10 cellular contexts compared by ENCODE assay signal in the genomic region with DNA sequence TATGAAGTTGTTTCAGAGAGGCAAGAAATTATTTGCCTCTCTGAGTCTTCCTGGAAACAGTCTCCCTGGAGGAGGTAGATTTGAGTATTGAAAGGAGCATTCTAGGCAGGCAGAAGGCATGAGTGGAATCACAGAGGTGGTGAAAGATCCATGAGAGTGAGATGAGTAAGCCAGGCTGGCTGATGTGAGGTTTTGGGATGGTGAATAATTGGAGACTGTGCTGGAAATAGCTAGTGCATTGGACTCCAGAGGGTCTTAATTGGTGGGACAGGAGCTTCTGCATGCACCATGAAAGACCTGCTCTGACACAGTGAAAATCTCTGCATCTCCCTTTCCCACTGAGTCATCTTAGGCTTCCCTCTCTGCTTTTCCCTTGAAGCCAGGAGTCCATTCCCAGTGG. TPM values are rescaled to one million over a fixed set of nuclear protein-coding genes. Genes with fewer than 3 reads are reported as not detected.
A peak's percentile ranks its signal among the peaks of the same experiment; 100 is the strongest.
DNase-seq lines count a peak whose midpoint lies in the region; ATAC-seq, FAIRE-seq and TF ChIP-seq lines count a peak whose summit lies in the region.
"Had no signal": no experiment of that assay in that cellular context is flagged by ENCODE, and none has a peak within 500 bp of the region (broad histone marks: within the 10 kb centered on the region; RNA-seq: fewer than 3 reads in every experiment).

No MANE protein-coding gene starts in this region.

- no peak for DNase-seq in A549 (ENCODE audit: low read depth in 1 of 2, low spot score in 1 of 2)
- DNase-seq in amniotic epithelial cell (ENCODE audit: low read depth): peak; percentile 82
- no peak for DNase-seq in left lung
- DNase-seq in NCI-H2196 treated with DMSO at 0.1 percent for 48 hours (lab: John Stamatoyannopoulos, UW; ENCODE audit: unreplicated experiment): no peak
- DNase-seq in stimulated activated CD4-positive, alpha-beta T cell treated with anti-CD3 and anti-CD28 coated beads, Interleukin-4, amount 100 ng/mL, for 4 hours: no peak
- DNase-seq in activated gamma-delta T cell (lab: John Stamatoyannopoulos, UW): no peak
- no peak for DNase-seq in tibial artery
- DNase-seq: NCI-H1930; stimulated activated CD4-positive, alpha-beta T cell treated with anti-CD3 and anti-CD28 coated beads, Interleukin-2, amount 100 ng/mL, for 48 hours had no signal

- H3K36me3 ChIP-seq in HEK293 (ENCODE audit: control insufficient read depth in 2 of 2, insufficient read depth in 1 of 2, low read length in 2 of 2) (no peaks in the 10 kb centered on the region), left lung (no peaks in the 10 kb centered on the region), tibial artery (no peaks in the 10 kb centered on the region)

- no peak for TF ChIP-seq RAD21 in A549 (conservative IDR thresholded peaks at IDR 0.05 in 1 of 2, IDR thresholded peaks at IDR 0.05 in 1 of 2)

- ATAC-seq in A549 (peak; percentile 54 to 55; a peak in 4 of 6 replicates), left lung (peak; percentile 37)

- CTCF ChIA-PET in A549 (lab: Yijun Ruan, JAX) (interaction anchor here (0.6 to 2.0 kb wide), 7 partner anchors 19 to 266 kb away, joined by 3 to 6 read pairs (median 3); no protein-coding TSS in a partner anchor), HEK293 (lab: Yijun Ruan, JAX) (interaction anchor here (0.8 to 0.9 kb wide), 2 partner anchors 20 to 185 kb away, joined by 3 to 4 read pairs; no protein-coding TSS in a partner anchor)

- no peak overlapping the region for H3K4me2 ChIP-seq in A549

- H3K27me3 ChIP-seq in left lung (no peaks in the 10 kb centered on the region), tibial artery (no peaks in the 10 kb centered on the region)

- POLR2A ChIA-PET in A549 (lab: Yijun Ruan, JAX) (no interaction called here), HEK293 (lab: Yijun Ruan, JAX) (no interaction called here)

- H3K4me3 ChIP-seq in A549 (no peak overlapping the region), HEK293 (ENCODE audit: low read depth, low read length) (no peak overlapping the region), left lung (no peak overlapping the region), tibial artery (no peak overlapping the region)

- TF ChIP-seq POLR2A in A549 (IDR thresholded peaks at IDR 0.05; ENCODE audit: low read length): no peak

- no peak for TF ChIP-seq EP300 in A549 (IDR thresholded peaks at IDR 0.05)

- H3K4me1 ChIP-seq in A549 (peaks cover 10% of the 10 kb centered on the region; the same call in 1 of the 3 replicates), HEK293 (ENCODE audit: control insufficient read depth, insufficient read depth, low read length) (no peaks in the 10 kb centered on the region), left lung (peaks cover 1 to 30% of the 10 kb centered on the region in 2 donors), tibial artery (peaks cover 0 to 20% (median 13%) of the 10 kb centered on the region in 4 donors)

- no peaks in the 10 kb centered on the region for H3K9me3 ChIP-seq in A549
- no peaks in the 10 kb centered on the region for H3K9me3 ChIP-seq in HEK293 (ENCODE audit: control insufficient read depth, insufficient read depth, low read depth, low read length)
- H3K9me3 ChIP-seq in left lung: no peaks in the 10 kb centered on the region
- H3K9me3 ChIP-seq in tibial artery: no peaks in the 10 kb centered on the region

- no peak for FAIRE-seq in A549 (lab: Jason Lieb, UNC)

- intact Hi-C loops in left lung (cut with DNase I): no loop called here
- intact Hi-C loops in tibial artery (cut with DNase I; ENCODE audit: low total_unique reads): no loop called here

- TF ChIP-seq CTCF in A549 (IDR thresholded peaks at IDR 0.05) (no peak), HEK293 (tag by site-specific recombination; IDR thresholded peaks at IDR 0.05) (no peak), left lung (IDR thresholded peaks at IDR 0.05) (no peak), tibial artery (IDR thresholded peaks at IDR 0.05) (no peak)

- H3K27ac ChIP-seq in A549 (no peak overlapping the region), HEK293 (ENCODE audit: extremely low read depth, low read depth, low read length) (no peak overlapping the region), left lung (peak overlapping the region in 1 of 2 donors; percentile 33), tibial artery (no peak overlapping the region)

TF ChIP-seq in A549, 52 proteins besides CTCF, POLR2A, EP300 and RAD21 (continues in another document):
- TF ChIP-seq HOXB13 (CRISPR knock-in tag; IDR thresholded peaks at IDR 0.05; ENCODE audit: low read depth) (no peak), RFX5 (IDR thresholded peaks at IDR 0.05) (no peak), TFCP2L1 (CRISPR knock-in tag; IDR thresholded peaks at IDR 0.05) (no peak), KDM5A (IDR thresholded peaks at IDR 0.05) (no peak), EHF (CRISPR knock-in tag; IDR thresholded peaks at IDR 0.05) (no peak), ZNF302 (CRISPR knock-in tag; IDR thresholded peaks at IDR 0.05) (no peak), CBX2 (IDR thresholded peaks at IDR 0.05; ENCODE audit: borderline replicate concordance, low read depth) (no peak), CBX8 (IDR thresholded peaks at IDR 0.05) (no peak), JUNB (IDR thresholded peaks at IDR 0.05) (no peak), RCOR1 (IDR thresholded peaks at IDR 0.05; ENCODE audit: low read depth, low read length) (no peak), JUN (IDR thresholded peaks at IDR 0.05) (no peak), ZC3H11A (IDR thresholded peaks at IDR 0.05) (no peak), SREBF2 (IDR thresholded peaks at IDR 0.05) (no peak), KDM1A (IDR thresholded peaks at IDR 0.05; ENCODE audit: low read depth) (no peak), FOSB (CRISPR knock-in tag; IDR thresholded peaks at IDR 0.05) (no peak)
- TF ChIP-seq, protein P1, sequence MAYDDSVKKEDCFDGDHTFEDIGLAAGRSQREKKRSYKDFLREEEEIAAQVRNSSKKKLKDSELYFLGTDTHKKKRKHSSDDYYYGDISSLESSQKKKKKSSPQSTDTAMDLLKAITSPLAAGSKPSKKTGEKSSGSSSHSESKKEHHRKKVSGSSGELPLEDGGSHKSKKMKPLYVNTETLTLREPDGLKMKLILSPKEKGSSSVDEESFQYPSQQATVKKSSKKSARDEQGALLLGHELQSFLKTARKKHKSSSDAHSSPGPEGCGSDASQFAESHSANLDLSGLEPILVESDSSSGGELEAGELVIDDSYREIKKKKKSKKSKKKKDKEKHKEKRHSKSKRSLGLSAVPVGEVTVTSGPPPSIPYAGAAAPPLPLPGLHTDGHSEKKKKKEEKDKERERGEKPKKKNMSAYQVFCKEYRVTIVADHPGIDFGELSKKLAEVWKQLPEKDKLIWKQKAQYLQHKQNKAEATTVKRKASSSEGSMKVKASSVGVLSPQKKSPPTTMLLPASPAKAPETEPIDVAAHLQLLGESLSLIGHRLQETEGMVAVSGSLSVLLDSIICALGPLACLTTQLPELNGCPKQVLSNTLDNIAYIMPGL (CRISPR knock-in tag; IDR thresholded peaks at IDR 0.05; ENCODE audit: borderline replicate concordance): no peak
- TF ChIP-seq, protein P2, sequence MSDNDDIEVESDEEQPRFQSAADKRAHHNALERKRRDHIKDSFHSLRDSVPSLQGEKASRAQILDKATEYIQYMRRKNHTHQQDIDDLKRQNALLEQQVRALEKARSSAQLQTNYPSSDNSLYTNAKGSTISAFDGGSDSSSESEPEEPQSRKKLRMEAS (IDR thresholded peaks at IDR 0.05): no peak

TF ChIP-seq in HEK293, 187 proteins besides CTCF, POLR2A, EP300 and RAD21:
- TF ChIP-seq, protein P3, sequence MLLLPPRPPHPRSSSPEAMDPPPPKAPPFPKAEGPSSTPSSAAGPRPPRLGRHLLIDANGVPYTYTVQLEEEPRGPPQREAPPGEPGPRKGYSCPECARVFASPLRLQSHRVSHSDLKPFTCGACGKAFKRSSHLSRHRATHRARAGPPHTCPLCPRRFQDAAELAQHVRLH (tag by site-specific recombination; IDR thresholded peaks at IDR 0.05): no peak
- TF ChIP-seq ZNF133 (tag by site-specific recombination; IDR thresholded peaks at IDR 0.05) (peak; percentile 41; the same call in 1 of the 2 replicates), ZNF404 (tag by site-specific recombination; IDR thresholded peaks at IDR 0.05) (no peak)
- TF ChIP-seq, protein P4, sequence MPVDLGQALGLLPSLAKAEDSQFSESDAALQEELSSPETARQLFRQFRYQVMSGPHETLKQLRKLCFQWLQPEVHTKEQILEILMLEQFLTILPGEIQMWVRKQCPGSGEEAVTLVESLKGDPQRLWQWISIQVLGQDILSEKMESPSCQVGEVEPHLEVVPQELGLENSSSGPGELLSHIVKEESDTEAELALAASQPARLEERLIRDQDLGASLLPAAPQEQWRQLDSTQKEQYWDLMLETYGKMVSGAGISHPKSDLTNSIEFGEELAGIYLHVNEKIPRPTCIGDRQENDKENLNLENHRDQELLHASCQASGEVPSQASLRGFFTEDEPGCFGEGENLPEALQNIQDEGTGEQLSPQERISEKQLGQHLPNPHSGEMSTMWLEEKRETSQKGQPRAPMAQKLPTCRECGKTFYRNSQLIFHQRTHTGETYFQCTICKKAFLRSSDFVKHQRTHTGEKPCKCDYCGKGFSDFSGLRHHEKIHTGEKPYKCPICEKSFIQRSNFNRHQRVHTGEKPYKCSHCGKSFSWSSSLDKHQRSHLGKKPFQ (tag by site-specific recombination; IDR thresholded peaks at IDR 0.05): no peak
TF ChIP-seq in HEK293: peak in this region for 1.

RNA-seq across cellular contexts. Expression of a gene that starts 46.3 kb away (rescaled TPM):
- polyA plus RNA-seq in A549 (2011; rRNA removed) (39.1 and 41.1 TPM in 2 replicates), A549 (2017; fragmentation: RNase III; extraction: RNeasy Plus Mini Kit Qiagen cat#74134 plus additional on column Dnase treatment) (23.8 to 29.5 TPM (median 23.8 TPM) in 3 replicates)
- 22.2 and 27.3 TPM in 2 replicates for polyA plus RNA-seq in A549 (2012; cell fraction: cytosol; rRNA removed)
- 16.9 and 21.6 TPM in 2 replicates for polyA plus RNA-seq in A549 (2012; cell fraction: nucleus; rRNA removed)
- polyA minus RNA-seq in A549 (2011; rRNA and poly(A)+ RNA removed): 39.1 and 46.5 TPM in 2 replicates
- 10 to 100 TPM; 37.7 to 53.8 TPM for total RNA-seq in left lung
